In the genomic region with DNA sequence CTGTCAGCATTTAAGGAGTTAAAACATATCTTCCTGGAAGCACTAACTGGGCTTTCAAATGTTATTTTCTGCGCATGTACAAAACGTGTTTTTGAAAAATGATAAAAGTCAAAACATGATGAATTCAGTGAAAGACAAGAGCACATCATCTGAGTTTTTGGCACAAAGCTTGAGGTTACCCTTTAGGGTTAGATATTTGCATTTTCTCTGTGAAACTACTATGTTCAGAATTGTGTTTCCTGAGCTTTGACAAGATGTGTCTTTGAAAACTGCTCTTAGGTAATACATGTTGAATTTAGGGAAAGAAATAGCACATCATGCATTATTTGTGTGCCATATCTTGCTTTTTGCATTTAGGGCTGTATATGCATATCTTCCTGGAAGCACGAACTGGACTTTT, we compare ENCODE assay signal across 33 cellular contexts.
"Had no signal": no experiment of that assay in that cellular context is flagged by ENCODE, and none has a peak within 500 bp of the region (broad histone marks: within the 10 kb centered on the region; RNA-seq: fewer than 3 reads in every experiment).

No MANE protein-coding gene starts in this region.

- H3K27me3 ChIP-seq: ascending aorta, body of pancreas had no signal

- H3K4me3 ChIP-seq: adrenal gland, ascending aorta, body of pancreas, breast epithelium, cardiac muscle cell had no signal

- H3K9me3 ChIP-seq: adrenal gland, ascending aorta, body of pancreas, breast epithelium had no signal

- H3K27ac ChIP-seq: adrenal gland, ascending aorta, body of pancreas, brain microvascular endothelial cell, breast epithelium, cardiac muscle cell had no signal

- FAIRE-seq: astrocyte, bronchial epithelial cell had no signal

- H3K36me3 ChIP-seq: adrenal gland, ascending aorta, brain microvascular endothelial cell, breast epithelium, cardiac muscle cell had no signal

- DNase-seq: activated effector memory CD4-positive, alpha-beta T cell treated with anti-CD3 and anti-CD28 coated beads, Interleukin-2, amount 50 U/mL, for 16 hours; activated effector memory CD4-positive, alpha-beta T cell treated with Interleukin-2 at 50 U/mL for 16 hours; activated gamma-delta T cell; activated gamma-delta T cell treated with Interleukin-2 at 50 U/mL for 16 hours; activated naive CD4-positive, alpha-beta T cell; activated naive CD4-positive, alpha-beta T cell treated with anti-CD3 and anti-CD28 coated beads for 36 hours; activated naive CD4-positive, alpha-beta T cell treated with anti-CD3 and anti-CD28 coated beads, Interleukin-2, amount 10 ng/mL, durations not matched to agents 7 days and 5 days; activated naive CD4-positive, alpha-beta T cell treated with anti-CD3 and anti-CD28 coated beads, Interleukin-2, amount 50 U/mL, for 16 hours; activated naive CD4-positive, alpha-beta T cell treated with Interleukin-2 at 50 U/mL for 16 hours; activated naive CD8-positive, alpha-beta T cell treated with anti-CD3 and anti-CD28 coated beads for 36 hours; activated naive CD8-positive, alpha-beta T cell treated with anti-CD3 and anti-CD28 coated beads, Interleukin-2, amount 10 ng/mL, durations not matched to agents 7 days and 5 days; activated naive CD8-positive, alpha-beta T cell treated with anti-CD3 and anti-CD28 coated beads, Interleukin-2, amount 50 U/mL, for 24 hours; activated T-cell treated with anti-CD3 and anti-CD28 coated beads, Interleukin-2, amount 50 U/mL, for 24 hours; activated T-cell treated with anti-CD3 and anti-CD28 coated beads, Interleukin-2, amount 50 U/mL, for 4 hours; activated T-cell treated with anti-CD3 and anti-CD28 coated beads, Interleukin-2, amount 50 U/mL, for 48 hours; activated T-cell treated with anti-CD3 and anti-CD28 coated beads, Interleukin-2, amount 50 U/mL, for 72 hours; adrenal gland; amniotic stem cell; amygdala; anterior cingulate cortex; aorta; body of pancreas; brain microvascular endothelial cell; caudate nucleus; central memory CD4-positive, alpha-beta T cell; cerebellar nuclear complex had no signal

- H3K4me1 ChIP-seq: adrenal gland, ascending aorta, body of pancreas, breast epithelium had no signal

- ATAC-seq: activated naive CD4-positive, alpha-beta T cell treated with anti-CD3 and anti-CD28 coated beads, Interleukin-2, amount 50 U/mL, for 72 hours; activated naive CD8-positive, alpha-beta T cell treated with anti-CD3 and anti-CD28 coated beads, Interleukin-2, amount 50 U/mL, for 24 hours; activated T-cell treated with anti-CD3 and anti-CD28 coated beads, Interleukin-2, amount 50 U/mL, for 4 hours; activated T-cell treated with anti-CD3 and anti-CD28 coated beads, Interleukin-2, amount 50 U/mL, for 72 hours; activated T-helper 17 cell treated with anti-CD3 and anti-CD28 coated beads, Interleukin-2, amount 50 U/mL, for 72 hours; body of pancreas had no signal
